ENCODE assay signal across 25 cellular contexts in the genomic region with DNA sequence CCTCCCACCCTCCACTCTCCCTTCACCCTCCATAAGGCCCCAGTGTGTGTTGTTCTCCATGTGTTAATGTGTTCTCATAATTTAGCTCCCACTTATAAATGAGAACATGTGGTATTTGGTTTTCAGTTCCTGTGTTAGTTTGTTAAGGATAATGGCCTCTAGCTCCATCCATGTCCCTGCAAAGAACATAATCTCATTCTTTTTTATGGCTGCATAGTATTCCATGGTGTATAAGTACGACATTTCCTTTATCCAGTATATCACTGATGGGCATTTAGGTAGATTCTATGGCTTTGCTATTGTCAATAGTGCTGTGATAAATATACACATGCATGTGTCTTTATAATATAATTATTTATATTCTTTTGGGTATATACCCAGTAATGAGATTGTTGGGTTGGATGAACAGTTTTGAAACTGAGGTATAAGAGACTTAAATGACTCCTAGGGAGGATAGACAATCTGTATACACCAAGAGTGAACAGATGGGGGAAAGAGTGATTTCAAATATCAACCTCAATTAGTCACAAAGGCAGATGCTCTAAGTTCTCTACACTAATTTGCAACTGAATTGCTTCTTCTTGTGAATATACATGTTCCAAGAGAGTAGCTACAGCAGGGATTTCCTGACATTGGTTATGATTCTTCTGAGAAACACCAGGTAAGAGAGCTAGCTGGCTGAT.
"Had no signal": no experiment of that assay in that cellular context is flagged by ENCODE, and none has a peak within 500 bp of the region (broad histone marks: within the 10 kb centered on the region; RNA-seq: fewer than 3 reads in every experiment).

No MANE protein-coding gene starts in this region.

- H3K4me3 ChIP-seq: left ventricle myocardium inferior, lung, neural progenitor cell, right atrium auricular region, right lobe of liver, smooth muscle cell, suprapubic skin, thoracic aorta, tibial artery, upper lobe of right lung had no signal

- H3K4me1 Mint-ChIP-seq: mesothelial cell of epicardium; naive B cell; nephron progenitor cell; neural progenitor cell; stimulated activated memory B cell treated with anti-CD40 and anti-IgM and Interleukin-4, amounts not matched to agents 10 μg/mL and 1 μg/mL and 100 μg/mL, for 72 hours had no signal

- H3K27ac Mint-ChIP-seq: mesothelial cell of epicardium; naive B cell; natural killer cell; nephron progenitor cell; neural progenitor cell; stimulated activated memory B cell treated with anti-CD40 and anti-IgM and Interleukin-4, amounts not matched to agents 10 μg/mL and 1 μg/mL and 100 μg/mL, for 72 hours had no signal

- H3K4me3 Mint-ChIP-seq: mesothelial cell of epicardium; naive B cell; natural killer cell; nephron progenitor cell; neural progenitor cell; stimulated activated memory B cell treated with anti-CD40 and anti-IgM and Interleukin-4, amounts not matched to agents 10 μg/mL and 1 μg/mL and 100 μg/mL, for 72 hours had no signal

- ATAC-seq: natural killer cell; right lobe of liver; stimulated activated memory B cell treated with anti-CD40 and anti-IgM and Interleukin-4, amounts not matched to agents 10 μg/mL and 1 μg/mL and 100 μg/mL, for 72 hours; upper lobe of right lung had no signal

- H3K27me3 Mint-ChIP-seq: naive B cell; stimulated activated memory B cell treated with anti-CD40 and anti-IgM and Interleukin-4, amounts not matched to agents 10 μg/mL and 1 μg/mL and 100 μg/mL, for 72 hours had no signal

- H3K9me3 Mint-ChIP-seq: mesothelial cell of epicardium; natural killer cell; nephron progenitor cell; neural progenitor cell; stimulated activated memory B cell treated with anti-CD40 and anti-IgM and Interleukin-4, amounts not matched to agents 10 μg/mL and 1 μg/mL and 100 μg/mL, for 72 hours had no signal

- DNase-seq: islet precursor cell; left ventricle myocardium inferior; mesendoderm; naive B cell; natural killer cell; nephron progenitor cell; occipital lobe; right lobe of liver; stimulated activated CD4-positive, alpha-beta T cell treated with anti-CD3 and anti-CD28 coated beads, Interleukin-1b, Interleukin-23, amount 100 ng/mL, for 48 hours; stimulated activated CD4-positive, alpha-beta T cell treated with anti-CD3 and anti-CD28 coated beads, Interleukin-2, amount 100 ng/mL, for 48 hours; stimulated activated CD4-positive, alpha-beta T cell treated with anti-CD3 and anti-CD28 coated beads, Interleukin-4, amount 100 ng/mL, for 4 hours; stimulated activated CD8-positive, alpha-beta memory T cell treated with anti-CD3 and anti-CD28 coated beads, Interleukin-4, amount 100 ng/mL, for 48 hours; stimulated activated naive CD4-positive, alpha-beta T cell treated with Interleukin-2 at 50 U/mL for 16 hours; tibial artery; trophoblast cell; upper lobe of right lung had no signal

- H3K27me3 ChIP-seq: neural progenitor cell, neutrophil, right atrium auricular region, right lobe of liver, suprapubic skin, tibial artery, upper lobe of right lung had no signal
